26 cellular contexts compared by ENCODE assay signal in the genomic region with DNA sequence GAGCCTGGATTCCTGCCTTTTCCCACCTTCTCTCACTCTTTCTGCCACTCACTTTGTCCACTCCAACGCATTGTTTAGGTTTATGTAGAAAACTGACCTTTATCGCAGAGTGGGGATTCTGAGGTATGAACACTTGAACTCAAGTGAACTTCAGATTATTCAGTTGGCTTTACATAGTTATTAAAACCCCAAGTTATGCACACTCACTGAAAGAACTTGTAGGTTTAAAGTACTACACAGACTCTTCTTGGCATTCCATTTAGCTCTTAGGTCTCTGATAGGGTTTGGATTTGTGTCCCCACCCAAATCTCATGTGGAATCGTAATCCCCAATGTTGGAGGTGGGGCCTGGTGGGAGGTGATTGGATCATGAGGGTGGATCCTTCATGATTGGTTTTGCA.
"Had no signal": no experiment of that assay in that cellular context is flagged by ENCODE, and none has a peak within 500 bp of the region (broad histone marks: within the 10 kb centered on the region; RNA-seq: fewer than 3 reads in every experiment).

No MANE protein-coding gene starts in this region.

- H3K27me3 Mint-ChIP-seq: memory B cell had no signal

- H3K4me2 ChIP-seq: hepatocyte had no signal

- H3K9me3 ChIP-seq: esophagus muscularis mucosa, gastroesophageal sphincter had no signal

- H3K27me3 ChIP-seq: dorsolateral prefrontal cortex, esophagus muscularis mucosa, foreskin keratinocyte, gastroesophageal sphincter, heart left ventricle, hepatocyte had no signal

- H3K4me1 ChIP-seq: esophagus muscularis mucosa, foreskin keratinocyte, gastroesophageal sphincter, heart left ventricle had no signal

- H3K4me3 ChIP-seq: coronary artery, dorsolateral prefrontal cortex, esophagus muscularis mucosa, gastroesophageal sphincter, heart left ventricle, hepatocyte, lung had no signal

- H2AFZ ChIP-seq: hepatocyte had no signal

- H3K27ac Mint-ChIP-seq: immature natural killer cell, memory B cell had no signal

- DNase-seq: dermis blood vessel endothelial cell; dorsolateral prefrontal cortex; effector CD4-positive, alpha-beta T cell; effector memory CD4-positive, alpha-beta T cell; foreskin keratinocyte; heart left ventricle; hypothalamus; immature natural killer cell; islet precursor cell; kidney; kidney glomerular epithelial cell; left colon; left ventricle myocardium superior; mammary epithelial cell; mesendoderm; midbrain had no signal

- ATAC-seq: foreskin keratinocyte, gastroesophageal sphincter, heart left ventricle, left colon, left lobe of liver, left ventricle myocardium superior had no signal

- H3K4me1 Mint-ChIP-seq: immature natural killer cell, memory B cell had no signal

- H3K79me2 ChIP-seq: hepatocyte had no signal

- H3K4me3 Mint-ChIP-seq: immature natural killer cell, memory B cell had no signal

- H3K36me3 ChIP-seq: esophagus muscularis mucosa, gastroesophageal sphincter, heart left ventricle had no signal

- H3K27ac ChIP-seq: coronary artery, dorsolateral prefrontal cortex, esophagus muscularis mucosa, foreskin keratinocyte, gastroesophageal sphincter, heart left ventricle, hepatocyte had no signal

- FAIRE-seq: colon, endothelial cell of umbilical vein, frontal cortex, kidney had no signal
